10 cellular contexts compared by ENCODE assay signal in the genomic region with DNA sequence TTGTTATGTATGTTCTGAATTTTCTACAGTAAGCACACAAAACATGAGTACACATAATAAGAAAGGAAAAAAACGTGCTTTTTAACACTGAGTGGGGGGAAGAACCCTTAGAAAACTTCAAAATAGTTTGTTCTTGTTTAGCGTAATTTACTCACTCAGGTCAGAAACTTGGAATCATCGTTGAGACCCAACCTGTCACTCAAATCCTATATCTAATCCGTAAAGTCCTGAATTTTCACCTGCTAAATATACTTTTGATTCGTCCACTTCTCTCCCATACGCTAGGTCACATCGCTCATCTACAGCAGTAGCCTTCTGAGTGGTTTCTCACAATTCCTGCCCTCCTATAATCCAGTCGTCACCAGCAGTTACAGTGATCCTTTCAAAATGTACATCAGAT. TPM values are rescaled to one million over a fixed set of nuclear protein-coding genes. Genes with fewer than 3 reads are reported as not detected.
A peak's percentile ranks its signal among the peaks of the same experiment; 100 is the strongest.
DNase-seq lines count a peak whose midpoint lies in the region; ATAC-seq, FAIRE-seq and TF ChIP-seq lines count a peak whose summit lies in the region.
"Had no signal": no experiment of that assay in that cellular context is flagged by ENCODE, and none has a peak within 500 bp of the region (broad histone marks: within the 10 kb centered on the region; RNA-seq: fewer than 3 reads in every experiment).

No MANE protein-coding gene starts in this region.

- H3K4me1 ChIP-seq in heart right ventricle (peaks cover 0 to 21% (median 20%) of the 10 kb centered on the region in 9 donors), astrocyte (ENCODE audit: insufficient read depth, low read length) (peaks cover 2% of the 10 kb centered on the region), uterus (no peaks in the 10 kb centered on the region)

- H3K9me3 Mint-ChIP-seq in astrocyte (ENCODE audit: unreplicated experiment) (no peaks in the 10 kb centered on the region), memory B cell (no peaks in the 10 kb centered on the region)

- H3K36me3 ChIP-seq in heart right ventricle: peaks cover 0 to 46% (median 12%) of the 10 kb centered on the region in 9 donors
- peaks cover 17% of the 10 kb centered on the region for H3K36me3 ChIP-seq in astrocyte (ENCODE audit: insufficient read depth, low read length)
- no peaks in the 10 kb centered on the region for H3K36me3 ChIP-seq in uterus

- ATAC-seq in heart right ventricle (no peak), Right ventricle myocardium inferior (no peak), memory B cell (ENCODE audit: low read depth) (no peak)

- FAIRE-seq in astrocyte (lab: Jason Lieb, UNC): no peak

- 9 to 10% methylated on average over 8 of the region's 8 CpGs for WGBS in heart right ventricle, 2 donors

- no peak for TF ChIP-seq POLR2A in uterus (IDR thresholded peaks at IDR 0.05)

- peak overlapping the region; percentile 98 for H3K4me3 Mint-ChIP-seq in astrocyte (ENCODE audit: unreplicated experiment)
- peak overlapping the region; percentile 86 for H3K4me3 Mint-ChIP-seq in memory B cell

- peak overlapping the region; percentile 97 for H3K4me2 ChIP-seq in astrocyte (ENCODE audit: low read length)

- H3K27ac Mint-ChIP-seq in astrocyte (ENCODE audit: unreplicated experiment) (peak overlapping the region; percentile 70), memory B cell (peak overlapping the region; percentile 76)

- H4K20me1 ChIP-seq in astrocyte (ENCODE audit: insufficient read depth, low read length): no peaks in the 10 kb centered on the region

- no peaks in the 10 kb centered on the region for H3K9me3 ChIP-seq in heart right ventricle
- no peaks in the 10 kb centered on the region for H3K9me3 ChIP-seq in astrocyte (ENCODE audit: insufficient read depth, low read depth, low read length)
- no peaks in the 10 kb centered on the region for H3K9me3 ChIP-seq in uterus

- H3K27ac ChIP-seq in heart right ventricle: peak overlapping the region in 9 of 10 donors; percentile 64 to 91 (median 82)
- H3K27ac ChIP-seq in astrocyte (ENCODE audit: low read depth, low read length): peak overlapping the region; percentile 50
- peak overlapping the region; percentile 67 to 70 for H3K27ac ChIP-seq in uterus

- H3K36me3 Mint-ChIP-seq in astrocyte (ENCODE audit: low read depth, unreplicated experiment) (peaks cover 16% of the 10 kb centered on the region), memory B cell (peaks cover 17% of the 10 kb centered on the region)

- no peaks in the 10 kb centered on the region for H3K27me3 Mint-ChIP-seq in astrocyte (ENCODE audit: low read depth, unreplicated experiment)
- H3K27me3 Mint-ChIP-seq in memory B cell: no peaks in the 10 kb centered on the region

- peaks cover 17% of the 10 kb centered on the region for H3K79me2 ChIP-seq in astrocyte (ENCODE audit: insufficient read depth, low read length)

- intact Hi-C loops in heart right ventricle (cut with DNase I): no loop called here
- intact Hi-C loops in Right ventricle myocardium inferior (cut with DNase I): loop anchor here (10.0 kb wide), 1 partner anchor 48 kb away; a partner anchor contains a TSS
- intact Hi-C loops in uterus (cut with DNase I; ENCODE audit: low total_unique reads): no loop called here
- intact Hi-C loops in posterior vena cava (cut with DNase I): no loop called here

- TF ChIP-seq CTCF in heart right ventricle (IDR thresholded peaks at IDR 0.05) (no peak), astrocyte (IDR thresholded peaks at IDR 0.05; ENCODE audit: insufficient read depth, low read depth, low read length) (no peak), uterus (IDR thresholded peaks at IDR 0.05) (no peak)

- H3K9ac ChIP-seq in astrocyte (ENCODE audit: low read length): peak overlapping the region; percentile 92

- no peak for DNase-seq in heart right ventricle
- DNase-seq in Right ventricle myocardium inferior (ENCODE audit: missing footprints): no peak
- no peak for DNase-seq in astrocyte (ENCODE audit: low read depth)
- no peak for DNase-seq in memory B cell (ENCODE audit: low spot score in 2 of 2)
- no peak for DNase-seq in uterus
- DNase-seq in posterior vena cava (ENCODE audit: low spot score): no peak
- DNase-seq in NCI-H345 treated with DMSO at 0.1 percent for 48 hours (lab: John Stamatoyannopoulos, UW; ENCODE audit: unreplicated experiment): no peak
- DNase-seq in putamen (ENCODE audit: low spot score): no peak
- DNase-seq: retina had no signal

- H2AFZ ChIP-seq in astrocyte (ENCODE audit: low read depth, low read length): peak overlapping the region; percentile 92

- H3K4me1 Mint-ChIP-seq in astrocyte (ENCODE audit: low read depth, unreplicated experiment) (peaks cover 2% of the 10 kb centered on the region), memory B cell (peaks cover 9% of the 10 kb centered on the region)

- H3K4me3 ChIP-seq in heart right ventricle: peak overlapping the region; percentile 48 to 98 (median 82)
- H3K4me3 ChIP-seq in astrocyte (ENCODE audit: insufficient read depth, low read depth, low read length): peak overlapping the region; percentile 94
- H3K4me3 ChIP-seq in uterus: peak overlapping the region; percentile 64 to 80

- H3K27me3 ChIP-seq in heart right ventricle (no peaks in the 10 kb centered on the region), astrocyte (ENCODE audit: insufficient read depth, low read length) (no peaks in the 10 kb centered on the region), uterus (no peaks in the 10 kb centered on the region)

RNA-seq across cellular contexts. Expression of a gene that starts 0.8 kb away (rescaled TPM):
- total RNA-seq in heart right ventricle (10 to 100 TPM; 17.1 to 42.3 (median 20.7) TPM), Right ventricle myocardium inferior (45.9 TPM), astrocyte (21.3 and 21.6 TPM in 2 replicates), uterus (10 to 100 TPM; 25.4 to 49.6 (median 39.6) TPM), posterior vena cava (10 to 100 TPM; 27.1 to 27.7 TPM)
- polyA plus RNA-seq in heart right ventricle: 10 to 100 TPM; 66.4 to 83.2 TPM

RNA-seq across cellular contexts. Expression of a gene that starts 43.5 kb away (rescaled TPM):
- 10 to 100 TPM in 7 of 10 donors, 1 to 10 TPM in 3; 9.2 to 11.6 (median 10.8) TPM for total RNA-seq in heart right ventricle
- polyA plus RNA-seq in heart right ventricle: 10 to 100 TPM in 1 of 2 donors, 1 to 10 TPM in 1; 7.9 to 12.9 TPM
- 10.6 TPM for total RNA-seq in Right ventricle myocardium inferior
- 38.3 and 39.6 TPM in 2 replicates for total RNA-seq in astrocyte
- 10 to 100 TPM; 15.1 to 88.5 (median 44.6) TPM for total RNA-seq in uterus
- 10 to 100 TPM; 17.0 to 17.3 TPM for total RNA-seq in posterior vena cava

RNA-seq across cellular contexts. Expression of a gene that starts 47.6 kb away (rescaled TPM):
- total RNA-seq in heart right ventricle (not detected), Right ventricle myocardium inferior (not detected), astrocyte (not detected in 2 replicates), uterus (not detected), posterior vena cava (not detected)
- polyA plus RNA-seq in heart right ventricle: not detected
- total RNA-seq: RPMI7951 had no signal
